ENCODE assay signal across 17 cellular contexts in the genomic region with DNA sequence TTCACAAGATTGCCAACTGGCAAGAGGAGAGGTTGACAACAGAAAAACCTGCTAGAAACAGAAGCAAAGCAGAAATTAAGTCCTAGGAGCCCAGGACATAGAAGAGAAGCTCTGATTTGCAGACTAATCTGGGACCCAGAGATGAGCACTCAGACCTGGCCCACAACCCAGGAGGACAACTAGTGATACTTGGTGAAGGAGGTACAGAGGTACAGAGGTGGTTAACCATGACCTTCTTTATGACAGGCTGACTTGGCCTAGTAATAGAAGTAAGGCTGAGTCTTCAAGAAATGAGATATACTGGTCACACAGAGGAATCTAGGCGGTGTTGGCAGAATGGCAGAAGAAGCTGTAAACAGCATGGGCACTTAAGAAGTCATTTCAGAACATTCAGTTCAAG. TPM values are rescaled to one million over a fixed set of nuclear protein-coding genes. Genes with fewer than 3 reads are reported as not detected.
DNase-seq lines count a peak whose midpoint lies in the region; ATAC-seq lines count a peak whose summit lies in the region.
"Had no signal": no experiment of that assay in that cellular context is flagged by ENCODE, and none has a peak within 500 bp of the region (broad histone marks: within the 10 kb centered on the region; RNA-seq: fewer than 3 reads in every experiment).

No MANE protein-coding gene starts in this region.

- no peak overlapping the region for H2BK5ac ChIP-seq in trophoblast cell (ENCODE audit: low read depth, low read length, poor library complexity)

- no peak overlapping the region for H3K18ac ChIP-seq in trophoblast cell (ENCODE audit: low read length)

- ATAC-seq in stimulated activated naive CD8-positive, alpha-beta T cell treated with anti-CD3 and anti-CD28 coated beads, Interleukin-15, amount 100 ng/mL, for 72 hours = peak; percentile 31
- ATAC-seq in stimulated activated naive CD8-positive, alpha-beta T cell treated with anti-CD3 and anti-CD28 coated beads, Interleukin-15, Interleukin-2, amounts not matched to agents 100 U/mL and 50 U/mL, for 24 hours = no peak
- ATAC-seq in HG03378 (IDR thresholded peaks at IDR 0.05; ENCODE audit: unreplicated experiment) = no peak
- ATAC-seq: A549; CD8-positive, alpha-beta T cell had no signal

- no peaks in the 10 kb centered on the region for H3K79me1 ChIP-seq in trophoblast cell (ENCODE audit: low read length)

- no peaks in the 10 kb centered on the region for H3K27me3 ChIP-seq in trophoblast cell (ENCODE audit: insufficient read depth, low read length)
- H3K27me3 ChIP-seq: BLaER1 treated with 17β-estradiol and CSF1 and Interleukin-3, amounts not matched to agents 10 nM and 100 nM had no signal

- H4K12ac ChIP-seq in trophoblast cell (ENCODE audit: low read depth, low read length) = no peak overlapping the region

- H3K9ac ChIP-seq in trophoblast cell (ENCODE audit: low read length) = no peak overlapping the region
- H3K9ac ChIP-seq: BLaER1 treated with 17β-estradiol and CSF1 and Interleukin-3, amounts not matched to agents 10 nM and 100 nM had no signal

- no peak overlapping the region for H3K27ac Mint-ChIP-seq in stimulated activated naive CD8-positive, alpha-beta T cell treated with anti-CD3 and anti-CD28 coated beads, Interleukin-15, amount 100 ng/mL, for 72 hours
- H3K27ac Mint-ChIP-seq: B cell; CD4-positive, alpha-beta T cell; CD8-positive, alpha-beta T cell had no signal

- H3K4me3 Mint-ChIP-seq in stimulated activated naive CD8-positive, alpha-beta T cell treated with anti-CD3 and anti-CD28 coated beads, Interleukin-15, amount 100 ng/mL, for 72 hours = no peak overlapping the region
- H3K4me3 Mint-ChIP-seq: B cell; CD4-positive, alpha-beta T cell; CD8-positive, alpha-beta T cell had no signal

- no peaks in the 10 kb centered on the region for H3K9me3 ChIP-seq in trophoblast cell (ENCODE audit: insufficient read depth, low read depth, low read length)
- H3K9me3 ChIP-seq: A549; BLaER1 treated with 17β-estradiol and CSF1 and Interleukin-3, amounts not matched to agents 10 nM and 100 nM; Caco-2 had no signal

- no peak overlapping the region for H3K4ac ChIP-seq in trophoblast cell (ENCODE audit: low read depth, low read length)

- H3K79me2 ChIP-seq in trophoblast cell (ENCODE audit: control insufficient read depth, insufficient read depth, low read length, poor library complexity) = no peaks in the 10 kb centered on the region

- H3K27me3 Mint-ChIP-seq in stimulated activated naive CD8-positive, alpha-beta T cell treated with anti-CD3 and anti-CD28 coated beads, Interleukin-15, amount 100 ng/mL, for 72 hours = peaks cover 21% of the 10 kb centered on the region
- H3K27me3 Mint-ChIP-seq: CD4-positive, alpha-beta T cell had no signal

- no peak overlapping the region for H2AFZ ChIP-seq in trophoblast cell (ENCODE audit: insufficient read depth, low read length, poor library complexity)

- no peaks in the 10 kb centered on the region for H3K4me1 ChIP-seq in trophoblast cell (ENCODE audit: control insufficient read depth in 1 of 2, insufficient read depth in 2 of 2, low read length in 2 of 2)
- H3K4me1 ChIP-seq: A549; BLaER1 treated with 17β-estradiol and CSF1 and Interleukin-3, amounts not matched to agents 10 nM and 100 nM; Caco-2 had no signal

- no peak overlapping the region for H3K23ac ChIP-seq in trophoblast cell (ENCODE audit: low read length)

- WGBS in trophoblast cell (ENCODE audit: extremely low coverage, insufficient coverage, insufficient read length) = no CpG with 5 or more reads among the region's 1 CpG

- H3K14ac ChIP-seq in trophoblast cell (ENCODE audit: low read length) = peak overlapping the region; percentile 30

- H3K27ac ChIP-seq in trophoblast cell (ENCODE audit: low read depth, low read length) = no peak overlapping the region
- H3K27ac ChIP-seq: 22Rv1; A549; BLaER1 treated with 17β-estradiol and CSF1 and Interleukin-3, amounts not matched to agents 10 nM and 100 nM; C4-2B had no signal

- H3K9me3 Mint-ChIP-seq in stimulated activated naive CD8-positive, alpha-beta T cell treated with anti-CD3 and anti-CD28 coated beads, Interleukin-15, amount 100 ng/mL, for 72 hours = no peaks in the 10 kb centered on the region
- H3K9me3 Mint-ChIP-seq: CD4-positive, alpha-beta T cell; CD8-positive, alpha-beta T cell had no signal

- H2BK120ac ChIP-seq in trophoblast cell (ENCODE audit: insufficient read depth, low read length, poor library complexity) = no peak overlapping the region

- H3K4me3 ChIP-seq in trophoblast cell (ENCODE audit: low read depth, low read length) = no peak overlapping the region
- H3K4me3 ChIP-seq: A549; BLaER1 treated with 17β-estradiol and CSF1 and Interleukin-3, amounts not matched to agents 10 nM and 100 nM had no signal

- H4K8ac ChIP-seq in trophoblast cell (ENCODE audit: low read depth, low read length) = no peak overlapping the region

- no peak for DNase-seq in stimulated activated naive CD8-positive, alpha-beta T cell treated with anti-CD3 and anti-CD28 coated beads, Interleukin-15, amount 100 ng/mL, for 72 hours
- DNase-seq in stimulated activated naive CD8-positive, alpha-beta T cell treated with anti-CD3 and anti-CD28 coated beads, Interleukin-15, Interleukin-2, amounts not matched to agents 100 U/mL and 50 U/mL, for 24 hours = no peak
- DNase-seq in trophoblast cell = no peak
- DNase-seq in glomerular visceral epithelial cell (ENCODE audit: extremely low spot score) = no peak
- DNase-seq: AML-193; Caco-2; Calu3; CD4-positive, alpha-beta T cell; CD8-positive, alpha-beta T cell; DMS79 treated with DMSO at 0.1 percent for 48 hours; GF-D8 had no signal

- no peak overlapping the region for H4K91ac ChIP-seq in trophoblast cell (ENCODE audit: low read depth, low read length)

- H3K36me3 ChIP-seq in trophoblast cell (ENCODE audit: control insufficient read depth in 1 of 2, insufficient read depth in 2 of 2, low read length in 2 of 2) = no peaks in the 10 kb centered on the region
- H3K36me3 ChIP-seq: BLaER1 treated with 17β-estradiol and CSF1 and Interleukin-3, amounts not matched to agents 10 nM and 100 nM had no signal

- H3K4me1 Mint-ChIP-seq in stimulated activated naive CD8-positive, alpha-beta T cell treated with anti-CD3 and anti-CD28 coated beads, Interleukin-15, amount 100 ng/mL, for 72 hours = no peaks in the 10 kb centered on the region

- no peak overlapping the region for H3K4me2 ChIP-seq in trophoblast cell (ENCODE audit: low read length)
- H3K4me2 ChIP-seq: A549; BLaER1 treated with 17β-estradiol and CSF1 and Interleukin-3, amounts not matched to agents 10 nM and 100 nM had no signal

- H2BK12ac ChIP-seq in trophoblast cell (ENCODE audit: low read length) = no peak overlapping the region

- no peak overlapping the region for H2AK5ac ChIP-seq in trophoblast cell (ENCODE audit: low read length)

RNA-seq across cellular contexts. Expression of a gene that starts 43.6 kb away (rescaled TPM):
- 470 and 474 TPM in 2 replicates for polyA plus RNA-seq in trophoblast cell (2013)
